16 cellular contexts compared by ENCODE assay signal in the genomic region with DNA sequence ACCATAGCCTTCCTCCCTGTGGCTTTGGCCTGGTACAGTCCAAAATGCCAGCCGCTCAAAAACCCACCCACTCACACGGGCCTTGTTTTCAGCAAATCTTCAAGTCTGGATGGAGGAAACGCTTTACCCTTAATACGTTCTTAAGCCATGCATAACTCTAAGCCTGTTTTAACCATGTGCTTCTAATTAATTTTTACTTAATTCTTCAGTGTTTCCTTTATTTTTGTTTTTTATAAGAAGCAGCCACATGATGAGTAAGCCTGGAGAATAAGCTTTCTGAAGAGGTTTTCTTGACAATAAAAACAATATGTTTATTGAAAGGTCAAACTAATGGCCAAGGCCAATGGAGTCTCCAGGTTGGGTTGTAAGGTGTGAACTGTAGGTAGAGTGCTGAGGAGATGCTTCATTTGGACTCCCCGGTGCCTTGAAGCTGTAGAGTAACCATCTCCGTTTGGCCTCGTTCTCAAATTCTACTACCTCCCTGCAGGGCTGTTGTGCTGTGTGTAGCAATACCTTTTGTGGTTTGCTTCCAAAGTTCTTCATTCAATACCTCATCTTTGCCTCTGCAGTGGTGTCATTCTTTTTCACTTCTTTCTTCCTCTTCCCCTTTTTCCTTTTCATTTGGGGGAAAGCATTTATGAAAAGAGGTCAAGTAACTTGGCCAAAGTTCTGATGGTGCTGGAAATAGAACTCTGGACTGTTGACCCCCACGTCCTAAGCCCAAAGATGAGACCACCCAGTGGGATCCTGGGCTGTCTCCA.
DNase-seq lines count a peak whose midpoint lies in the region; ATAC-seq and TF ChIP-seq lines count a peak whose summit lies in the region.
"Had no signal": no experiment of that assay in that cellular context is flagged by ENCODE, and none has a peak within 500 bp of the region (broad histone marks: within the 10 kb centered on the region; RNA-seq: fewer than 3 reads in every experiment).

No MANE protein-coding gene starts in this region.

- H3K27ac Mint-ChIP-seq in stimulated activated memory B cell treated with anti-CD40 and anti-IgM and Interleukin-4, amounts not matched to agents 10 μg/mL and 1 μg/mL and 100 μg/mL, for 72 hours, result peak overlapping the region; percentile 57
- H3K27ac Mint-ChIP-seq in Caco-2 (ENCODE audit: unreplicated experiment), result no peak overlapping the region

- H3K4me2 ChIP-seq in OCI-LY7 (ENCODE audit: low read length), result 0 out of 2 replicates have a peak overlapping the region, but pooled peaks have one; percentile 14
- peak overlapping the region; percentile 2 for H3K4me2 ChIP-seq in hepatocyte

- TF ChIP-seq CTCF in OCI-LY7 (conservative IDR thresholded peaks at IDR 0.05; ENCODE audit: low read length) (no peak), hepatocyte (IDR thresholded peaks at IDR 0.05; ENCODE audit: poor library complexity) (no peak), Caco-2 (IDR thresholded peaks at IDR 0.05; ENCODE audit: insufficient read depth in 1 of 2, low read depth in 1 of 2, low read length in 1 of 2, severe bottlenecking in 1 of 2, unreplicated experiment in 1 of 2) (no peak), Peyer's patch (IDR thresholded peaks at IDR 0.05) (no peak)

- POLR2A ChIA-PET in OCI-LY7 (lab: Charles Lee) (no interaction called here), Caco-2 (lab: Charles Lee) (no interaction called here)

- no peaks in the 10 kb centered on the region for H3K9me3 ChIP-seq in OCI-LY7 (ENCODE audit: low read length)
- H3K9me3 ChIP-seq in hepatocyte (ENCODE audit: low read depth), result no peaks in the 10 kb centered on the region
- no peaks in the 10 kb centered on the region for H3K9me3 ChIP-seq in Caco-2
- H3K9me3 ChIP-seq in Peyer's patch, result no peaks in the 10 kb centered on the region
- H3K9me3 ChIP-seq: gastrocnemius medialis had no signal

- ATAC-seq in Right ventricle myocardium superior (ENCODE audit: poor library complexity) (peak; percentile 19), left ventricle myocardium superior (no peak)
- ATAC-seq in stimulated activated memory B cell treated with anti-CD40 and anti-IgM and Interleukin-4, amounts not matched to agents 10 μg/mL and 1 μg/mL and 100 μg/mL, for 72 hours, result peak; percentile 72
- ATAC-seq: gastrocnemius medialis had no signal

- H3K36me3 Mint-ChIP-seq in stimulated activated memory B cell treated with anti-CD40 and anti-IgM and Interleukin-4, amounts not matched to agents 10 μg/mL and 1 μg/mL and 100 μg/mL, for 72 hours, result no peaks in the 10 kb centered on the region
- H3K36me3 Mint-ChIP-seq in Caco-2 (ENCODE audit: insufficient read depth, unreplicated experiment), result no peaks in the 10 kb centered on the region

- H3K9me3 Mint-ChIP-seq in stimulated activated memory B cell treated with anti-CD40 and anti-IgM and Interleukin-4, amounts not matched to agents 10 μg/mL and 1 μg/mL and 100 μg/mL, for 72 hours, result no peaks in the 10 kb centered on the region
- no peaks in the 10 kb centered on the region for H3K9me3 Mint-ChIP-seq in Caco-2 (ENCODE audit: unreplicated experiment)

- H3K79me2 ChIP-seq in OCI-LY7 (ENCODE audit: insufficient read depth, low read depth, low read length), result no peaks in the 10 kb centered on the region
- H3K79me2 ChIP-seq in hepatocyte, result no peaks in the 10 kb centered on the region

- H3K4me1 ChIP-seq in OCI-LY7 (ENCODE audit: insufficient read depth, low read length, poor library complexity, severe bottlenecking) (peaks cover 14% of the 10 kb centered on the region), hepatocyte (ENCODE audit: insufficient read depth) (peaks cover 16% of the 10 kb centered on the region), Caco-2 (no peaks in the 10 kb centered on the region), Peyer's patch (peaks cover 0 to 4% (median 0%) of the 10 kb centered on the region in 4 donors)

- H3K27me3 ChIP-seq in hepatocyte (no peaks in the 10 kb centered on the region), Caco-2 (replicated peaks; ENCODE audit: control insufficient read depth, insufficient read depth, low read length) (no peaks in the 10 kb centered on the region), Peyer's patch (no peaks in the 10 kb centered on the region)
- H3K27me3 ChIP-seq: gastrocnemius medialis had no signal

- H3K27ac ChIP-seq in OCI-LY7 (ENCODE audit: low read depth, low read length, poor library complexity, severe bottlenecking) (no peak overlapping the region), hepatocyte (no peak overlapping the region), Peyer's patch (no peak overlapping the region)
- H3K27ac ChIP-seq: gastrocnemius medialis had no signal

- no peaks in the 10 kb centered on the region for H3K27me3 Mint-ChIP-seq in stimulated activated memory B cell treated with anti-CD40 and anti-IgM and Interleukin-4, amounts not matched to agents 10 μg/mL and 1 μg/mL and 100 μg/mL, for 72 hours
- H3K27me3 Mint-ChIP-seq in Caco-2 (ENCODE audit: insufficient read depth, unreplicated experiment), result peaks cover 4% of the 10 kb centered on the region

- no peak overlapping the region for H2AFZ ChIP-seq in OCI-LY7 (ENCODE audit: low read length)
- H2AFZ ChIP-seq in hepatocyte, result no peak overlapping the region

- CTCF ChIA-PET in OCI-LY7 (lab: Charles Lee; ENCODE audit: unreplicated experiment) (no interaction called here), Caco-2 (lab: Charles Lee) (no interaction called here)

- no peak overlapping the region for H3K4me3 ChIP-seq in OCI-LY7 (ENCODE audit: low read depth, low read length, poor library complexity, severe bottlenecking)
- no peak overlapping the region for H3K4me3 ChIP-seq in hepatocyte
- H3K4me3 ChIP-seq in Caco-2 (ENCODE audit: low read depth, low read length), result no peak overlapping the region
- H3K4me3 ChIP-seq in Peyer's patch, result no peak overlapping the region
- H3K4me3 ChIP-seq: gastrocnemius medialis had no signal

- H3K9me2 ChIP-seq in OCI-LY7 (ENCODE audit: insufficient read depth, low read length) (no peaks in the 10 kb centered on the region), hepatocyte (replicated peaks; ENCODE audit: insufficient read depth) (no peaks in the 10 kb centered on the region)

- DNase-seq in Right ventricle myocardium superior (no peak), left ventricle myocardium superior (no peak), OCI-LY7 (ENCODE audit: low spot score) (no peak), hepatocyte (ENCODE audit: low spot score) (no peak), Caco-2 (no peak), Peyer's patch (no peak)
- no peak for DNase-seq in activated CD4-positive, CD25-positive, alpha-beta regulatory T cell treated with anti-CD3 and anti-CD28 coated beads, Interleukin-2, amount 50 U/mL, for 72 hours
- DNase-seq: 8988T; cerebellar nuclear complex; gastrocnemius medialis; mesendoderm; NCI-H510A; stimulated activated CD4-positive, alpha-beta T cell treated with anti-CD3 and anti-CD28 coated beads, Interleukin-4, amount 100 ng/mL, for 24 hours; SW 1271; trophoblast cell had no signal

- BruUV-seq in OCI-LY7 (replicated peaks; lab: Mats Ljungman, UMichigan) (no TSS peak), Caco-2 (replicated peaks; lab: Mats Ljungman, UMichigan) (no TSS peak)

- intact Hi-C loops in Right ventricle myocardium superior (cut with DNase I), result no loop called here
- intact Hi-C loops in left ventricle myocardium superior (cut with micrococcal nuclease), result loop anchor here (5.0 kb wide), 1 partner anchor 162 kb away; no protein-coding TSS in a partner anchor
- intact Hi-C loops in OCI-LY7 (cut with micrococcal nuclease; ENCODE audit: unreplicated experiment), result no loop called here
- intact Hi-C loops in Caco-2 (cut with micrococcal nuclease; ENCODE audit: unreplicated experiment), result no loop called here

- WGBS in hepatocyte (ENCODE audit: low lambda C conversion rate, missing lambda C conversion rate), result 66% methylated on average over 8 of the region's 8 CpGs

- H3K4me3 Mint-ChIP-seq in stimulated activated memory B cell treated with anti-CD40 and anti-IgM and Interleukin-4, amounts not matched to agents 10 μg/mL and 1 μg/mL and 100 μg/mL, for 72 hours, result peak overlapping the region; percentile 16
- no peak overlapping the region for H3K4me3 Mint-ChIP-seq in Caco-2 (ENCODE audit: unreplicated experiment)

- H3K36me3 ChIP-seq in OCI-LY7 (ENCODE audit: insufficient read depth, low read length) (no peaks in the 10 kb centered on the region), hepatocyte (replicated peaks; ENCODE audit: insufficient read depth, low read depth) (no peaks in the 10 kb centered on the region), Caco-2 (ENCODE audit: control insufficient read depth, insufficient read depth, low read length) (no peaks in the 10 kb centered on the region), Peyer's patch (no peaks in the 10 kb centered on the region)
- H3K36me3 ChIP-seq: gastrocnemius medialis had no signal

- no peak for TF ChIP-seq POLR2A in Peyer's patch (IDR thresholded peaks at IDR 0.05)

- peaks cover 34% of the 10 kb centered on the region for H3K4me1 Mint-ChIP-seq in stimulated activated memory B cell treated with anti-CD40 and anti-IgM and Interleukin-4, amounts not matched to agents 10 μg/mL and 1 μg/mL and 100 μg/mL, for 72 hours
- H3K4me1 Mint-ChIP-seq in Caco-2 (ENCODE audit: low read depth, unreplicated experiment), result peaks cover 9% of the 10 kb centered on the region

- H4K20me1 ChIP-seq in OCI-LY7 (ENCODE audit: insufficient read depth, low read length) (no peaks in the 10 kb centered on the region), hepatocyte (ENCODE audit: insufficient read depth, poor library complexity, severe bottlenecking) (no peaks in the 10 kb centered on the region)
